In genomic region chr14:102323102-102323501, GRCh38 we compare ENCODE assay signal across 8 cellular contexts. TPM values are rescaled to one million over a fixed set of nuclear protein-coding genes. Genes with fewer than 3 reads are reported as not detected.
DNase-seq lines count a peak whose midpoint lies in the region; ATAC-seq and TF ChIP-seq lines count a peak whose summit lies in the region.

No MANE protein-coding gene starts in this region.

- peak overlapping the region in 3 of 4 donors; percentile 61 to 67 (median 67) for H3K27ac ChIP-seq in esophagus squamous epithelium

- H3K9me3 ChIP-seq in Loucy (ENCODE audit: insufficient read depth, low read depth, low read length) = no peaks in the 10 kb centered on the region
- no peaks in the 10 kb centered on the region for H3K9me3 ChIP-seq in esophagus squamous epithelium

- H3K4me1 ChIP-seq in Loucy (ENCODE audit: insufficient read depth, low read length, poor library complexity, severe bottlenecking) (peaks cover 21% of the 10 kb centered on the region), esophagus squamous epithelium (peaks cover 5 to 39% (median 8%) of the 10 kb centered on the region in 3 donors)

- WGBS in esophagus squamous epithelium, 2 donors = 33% methylated on average over 7 to 8 of the region's 8 CpGs

- peaks cover 17% of the 10 kb centered on the region for H3K79me2 ChIP-seq in Loucy (ENCODE audit: insufficient read depth, low read length)

- H2AFZ ChIP-seq in Loucy (ENCODE audit: low read length) = no peak overlapping the region

- no peak overlapping the region for H3K4me3 Mint-ChIP-seq in nephron progenitor cell

- H3K9me2 ChIP-seq in Loucy (replicated peaks; ENCODE audit: low read depth, low read length) = no peaks in the 10 kb centered on the region

- peak overlapping the region; percentile 11 for H3K4me2 ChIP-seq in Loucy (ENCODE audit: low read depth, low read length, poor library complexity, severe bottlenecking)

- H3F3A ChIP-seq in Loucy (ENCODE audit: low read depth) = no peaks in the 10 kb centered on the region

- ATAC-seq in GM21360 (IDR thresholded peaks at IDR 0.05; ENCODE audit: unreplicated experiment) = no peak
- ATAC-seq in HG02623 (IDR thresholded peaks at IDR 0.05; ENCODE audit: unreplicated experiment) = no peak

- H3K4me1 Mint-ChIP-seq in nephron progenitor cell = peaks cover 31% of the 10 kb centered on the region

- no peak overlapping the region for H3K9ac ChIP-seq in Loucy (ENCODE audit: low read depth, low read length, poor library complexity, severe bottlenecking)

- no peak overlapping the region for H3K4me3 ChIP-seq in Loucy (ENCODE audit: low read length, poor library complexity, severe bottlenecking)
- no peak overlapping the region for H3K4me3 ChIP-seq in esophagus squamous epithelium

- H3K36me3 ChIP-seq in Loucy (ENCODE audit: insufficient read depth, low read length) = no peaks in the 10 kb centered on the region
- H3K36me3 ChIP-seq in esophagus squamous epithelium = peaks cover 0 to 17% (median 0%) of the 10 kb centered on the region in 3 donors

- no peaks in the 10 kb centered on the region for H3K27me3 Mint-ChIP-seq in nephron progenitor cell (ENCODE audit: low read depth, poor library complexity)

- DNase-seq in activated CD4-positive, alpha-beta T cell treated with anti-CD3 and anti-CD28 coated beads for 48 hours = peak; percentile 39
- DNase-seq in activated CD4-positive, alpha-beta T cell treated with anti-CD3 and anti-CD28 coated beads for 4 hours = no peak
- DNase-seq in T1000 (lab: John Stamatoyannopoulos, UW) = peak; percentile 61
- no peak for DNase-seq in esophagus squamous epithelium (lab: John Stamatoyannopoulos, UW)
- no peak for DNase-seq in nephron progenitor cell

- TF ChIP-seq CTCF in Loucy (conservative IDR thresholded peaks at IDR 0.05; ENCODE audit: low read length) = peak; percentile 93
- TF ChIP-seq CTCF in esophagus squamous epithelium (IDR thresholded peaks at IDR 0.05) = peak in 5 of 6 experiments; percentile 13 to 61 (median 37)
- peak; percentile 28 for TF ChIP-seq CTCF in nephron progenitor cell (IDR thresholded peaks at IDR 0.05)

- intact Hi-C loops in esophagus squamous epithelium (cut with DNase I) = no loop called here

- TF ChIP-seq POLR2A in esophagus squamous epithelium (IDR thresholded peaks at IDR 0.05) = no peak

- H3K27ac Mint-ChIP-seq in nephron progenitor cell = no peak overlapping the region

- H3K36me3 Mint-ChIP-seq in nephron progenitor cell (ENCODE audit: low read depth) = peaks cover 11% of the 10 kb centered on the region

- no peaks in the 10 kb centered on the region for H3K9me3 Mint-ChIP-seq in nephron progenitor cell

- no peaks in the 10 kb centered on the region for H4K20me1 ChIP-seq in Loucy (ENCODE audit: insufficient read depth, low read length, poor library complexity, severe bottlenecking)

- H3K27me3 ChIP-seq in Loucy (ENCODE audit: insufficient read depth, low read length, poor library complexity, severe bottlenecking) (no peaks in the 10 kb centered on the region), esophagus squamous epithelium (no peaks in the 10 kb centered on the region)

RNA-seq across cellular contexts. Expression of gene ZNF839, which starts 3.6 kb away (rescaled TPM):
- total RNA-seq in esophagus squamous epithelium = 1 to 10 TPM; 4.7 to 7.2 (median 6.1) TPM

RNA-seq across cellular contexts. Expression of gene MOK, which starts 18.1 kb away (rescaled TPM):
- total RNA-seq in esophagus squamous epithelium = 1 to 10 TPM; 6.2 to 8.3 (median 6.4) TPM

RNA-seq across cellular contexts. Expression of gene CINP, which starts 39.6 kb away (rescaled TPM):
- total RNA-seq in esophagus squamous epithelium = 10 to 100 TPM; 23.2 to 42.4 (median 38.0) TPM

RNA-seq across cellular contexts. Expression of gene TECPR2, which starts 39.6 kb away (rescaled TPM):
- total RNA-seq in esophagus squamous epithelium = 10 to 100 TPM in 3 of 4 donors, 1 to 10 TPM in 1; 5.4 to 18.1 (median 12.9) TPM

Comparison
In these comparisons a context has a peak if more than half of its experiments do, and no peak if none do; other contexts are left out.
1. DNase-seq: peak in activated CD4-positive, alpha-beta T cell treated with anti-CD3 and anti-CD28 coated beads for 48 hours (single experiment) and T1000 (single experiment); none in activated CD4-positive, alpha-beta T cell treated with anti-CD3 and anti-CD28 coated beads for 4 hours (0 of 2), esophagus squamous epithelium (single experiment) and nephron progenitor cell (single experiment).
2. CTCF ChIP-seq: peak in every context shown above with its lines; median percentile 93 in Loucy; 37 in esophagus squamous epithelium; 28 in nephron progenitor cell.